ENCODE assay signal across 8 cellular contexts in genomic region chr11:62710001-62710345, GRCh38. TPM values are rescaled to one million over a fixed set of nuclear protein-coding genes. Genes with fewer than 3 reads are reported as not detected.
DNase-seq lines count a peak whose midpoint lies in the region; ATAC-seq, FAIRE-seq and TF ChIP-seq lines count a peak whose summit lies in the region.

No MANE protein-coding gene starts in this region.

- TF ChIP-seq EP300 in A549 (IDR thresholded peaks at IDR 0.05): no peak

- no peaks in the 10 kb centered on the region for H3K9me3 ChIP-seq in A549

- peaks cover 56% of the 10 kb centered on the region for H3K4me1 ChIP-seq in A549

- no peak for FAIRE-seq in A549 (lab: Jason Lieb, UNC)

- CTCF ChIA-PET in A549 (lab: Yijun Ruan, JAX): interaction anchor here (1.2 to 5.3 kb wide), 5 partner anchors 15 to 330 kb away, joined by 3 to 37 read pairs (median 9); partner anchors contain the start of gene TMEM179B

- POLR2A ChIA-PET in A549 (lab: Yijun Ruan, JAX): interaction anchor here (1.0 to 6.1 kb wide), 12 partner anchors 8 to 131 kb away, joined by 3 to 64 read pairs (median 5); partner anchors contain the start of genes B3GAT3, C11orf98, CSKMT and HNRNPUL2

- WGBS in A549 (ENCODE audit: missing lambda C conversion rate): 86% methylated on average over 7 of the region's 7 CpGs

- no peak for TF ChIP-seq POLR2A in A549 (IDR thresholded peaks at IDR 0.05; ENCODE audit: low read length)

- H3K4me2 ChIP-seq in A549: peak overlapping the region; percentile 89

- DNase-seq in A549 (ENCODE audit: low read depth in 1 of 2, low spot score in 1 of 2): no peak
- DNase-seq in fibroblast of gingiva (ENCODE audit: low read depth): peak; percentile 48
- no peak for DNase-seq in retinal pigment epithelial cell (ENCODE audit: low read depth)
- no peak for DNase-seq in effector CD8-positive, alpha-beta T cell (lab: John Stamatoyannopoulos, UW)

- H3K4me3 ChIP-seq in A549 (peak overlapping the region; percentile 41), WI38 (ENCODE audit: low read depth, low read length) (peak overlapping the region; percentile 60), retinal pigment epithelial cell (ENCODE audit: low read length) (peak overlapping the region; percentile 71)

- no peak for TF ChIP-seq RAD21 in A549 (conservative IDR thresholded peaks at IDR 0.05 in 1 of 2, IDR thresholded peaks at IDR 0.05 in 1 of 2)

- 0 out of 6 replicates have a peak, but pooled peaks of 1 of the 2 experiments have one; percentile 0 for ATAC-seq in A549
- ATAC-seq in GM21515 (IDR thresholded peaks at IDR 0.05; ENCODE audit: unreplicated experiment): peak; percentile 4
- ATAC-seq in GM19328 (IDR thresholded peaks at IDR 0.05; ENCODE audit: unreplicated experiment): no peak
- no peak for ATAC-seq in GM19324 (IDR thresholded peaks at IDR 0.05; ENCODE audit: low FRiP score, unreplicated experiment)

- no peak for TF ChIP-seq CTCF in A549 (IDR thresholded peaks at IDR 0.05)
- TF ChIP-seq CTCF in WI38 (IDR thresholded peaks at IDR 0.05; ENCODE audit: low read depth, low read length): no peak
- TF ChIP-seq CTCF in retinal pigment epithelial cell (conservative IDR thresholded peaks at IDR 0.05; ENCODE audit: low read depth, low read length): no peak

- H3K27ac ChIP-seq in A549: peak overlapping the region; percentile 79 to 91

TF ChIP-seq in A549, 52 proteins besides CTCF, POLR2A, EP300 and RAD21:
- no peak for TF ChIP-seq MAX (IDR thresholded peaks at IDR 0.05)
- no peak for TF ChIP-seq NFE2L2 (conservative IDR thresholded peaks at IDR 0.05; ENCODE audit: low read length)
- no peak for TF ChIP-seq HOXA7 (CRISPR knock-in tag; IDR thresholded peaks at IDR 0.05)
- no peak for TF ChIP-seq JUNB (IDR thresholded peaks at IDR 0.05)
- TF ChIP-seq TP53 (CRISPR knock-in tag; IDR thresholded peaks at IDR 0.05): no peak
- no peak for TF ChIP-seq USF2 (IDR thresholded peaks at IDR 0.05)
- no peak for TF ChIP-seq SREBF2 (IDR thresholded peaks at IDR 0.05)

RNA-seq across cellular contexts. Expression of gene GNG3, which starts 2.5 kb away (rescaled TPM):
- not detected in 2 replicates for polyA plus RNA-seq in A549 (2011; rRNA removed)
- 0.04 TPM in 1 of 2 replicates, not detected in the other for polyA plus RNA-seq in A549 (2012; cell fraction: cytosol; rRNA removed)
- polyA plus RNA-seq in A549 (2012; cell fraction: nucleus; rRNA removed): 0.10 TPM in 1 of 2 replicates, not detected in the other
- polyA plus RNA-seq in A549 (2017; fragmentation: RNase III; extraction: RNeasy Plus Mini Kit Qiagen cat#74134 plus additional on column Dnase treatment): 0.15 TPM in 1 of 3 replicates, not detected in the others
- polyA minus RNA-seq in A549 (2011; rRNA and poly(A)+ RNA removed): not detected in 2 replicates

RNA-seq across cellular contexts. Expression of gene BSCL2, which starts 2.7 kb away (rescaled TPM):
- polyA plus RNA-seq in A549 (2011; rRNA removed): 63.9 and 101 TPM in 2 replicates
- 97.9 and 118 TPM in 2 replicates for polyA plus RNA-seq in A549 (2012; cell fraction: cytosol; rRNA removed)
- polyA plus RNA-seq in A549 (2012; cell fraction: nucleus; rRNA removed): 127 and 182 TPM in 2 replicates
- 63.0 to 72.4 TPM (median 64.5 TPM) in 3 replicates for polyA plus RNA-seq in A549 (2017; fragmentation: RNase III; extraction: RNeasy Plus Mini Kit Qiagen cat#74134 plus additional on column Dnase treatment)
- polyA minus RNA-seq in A549 (2011; rRNA and poly(A)+ RNA removed): 98.1 and 142 TPM in 2 replicates

RNA-seq across cellular contexts. Expression of gene HNRNPUL2, which starts 17.3 kb away (rescaled TPM):
- polyA plus RNA-seq in A549 (2011; rRNA removed) (31.4 and 31.6 TPM in 2 replicates), A549 (2017; fragmentation: RNase III; extraction: RNeasy Plus Mini Kit Qiagen cat#74134 plus additional on column Dnase treatment) (71.3 to 79.5 TPM (median 74.4 TPM) in 3 replicates)
- polyA plus RNA-seq in A549 (2012; cell fraction: cytosol; rRNA removed): 18.4 and 20.8 TPM in 2 replicates
- 11.6 and 16.1 TPM in 2 replicates for polyA plus RNA-seq in A549 (2012; cell fraction: nucleus; rRNA removed)
- polyA minus RNA-seq in A549 (2011; rRNA and poly(A)+ RNA removed): 17.1 and 17.8 TPM in 2 replicates

RNA-seq across cellular contexts. Expression of gene TTC9C, which starts 18.3 kb away (rescaled TPM):
- polyA plus RNA-seq in A549 (2011; rRNA removed) (42.6 and 44.0 TPM in 2 replicates), A549 (2017; fragmentation: RNase III; extraction: RNeasy Plus Mini Kit Qiagen cat#74134 plus additional on column Dnase treatment) (32.6 to 34.1 TPM (median 33.5 TPM) in 3 replicates)
- polyA plus RNA-seq in A549 (2012; cell fraction: cytosol; rRNA removed): 21.7 and 21.9 TPM in 2 replicates
- 16.7 and 25.4 TPM in 2 replicates for polyA plus RNA-seq in A549 (2012; cell fraction: nucleus; rRNA removed)
- 20.7 and 27.0 TPM in 2 replicates for polyA minus RNA-seq in A549 (2011; rRNA and poly(A)+ RNA removed)

RNA-seq across cellular contexts. Expression of gene LRRN4CL, which starts 20.6 kb away (rescaled TPM):
- polyA plus RNA-seq in A549 (2011; rRNA removed) (0.03 and 0.04 TPM in 2 replicates), A549 (2017; fragmentation: RNase III; extraction: RNeasy Plus Mini Kit Qiagen cat#74134 plus additional on column Dnase treatment) (0.03 to 0.08 TPM (median 0.08 TPM) in 3 replicates)
- 0.05 TPM in 2 replicates for polyA plus RNA-seq in A549 (2012; cell fraction: cytosol; rRNA removed)
- 0.43 and 0.47 TPM in 2 replicates for polyA plus RNA-seq in A549 (2012; cell fraction: nucleus; rRNA removed)
- 0.29 and 0.70 TPM in 2 replicates for polyA minus RNA-seq in A549 (2011; rRNA and poly(A)+ RNA removed)
